Comparison of ENCODE assay signal across 10 cellular contexts in genomic region chr1:231418101-231418740, GRCh38. TPM values are rescaled to one million over a fixed set of nuclear protein-coding genes. Genes with fewer than 3 reads are reported as not detected.
DNase-seq lines count a peak whose midpoint lies in the region; ATAC-seq and TF ChIP-seq lines count a peak whose summit lies in the region.
"Had no signal": no experiment of that assay in that cellular context is flagged by ENCODE, and none has a peak within 500 bp of the region (broad histone marks: within the 10 kb centered on the region; RNA-seq: fewer than 3 reads in every experiment).

No MANE protein-coding gene starts in this region.

- no peaks in the 10 kb centered on the region for H3K27me3 Mint-ChIP-seq in naive B cell

- H3K27ac Mint-ChIP-seq in naive B cell, result peak overlapping the region in 2 of 6 donors; percentile 20 to 53

- 100% methylated on average over 4 of the region's 4 CpGs for WGBS in mammary epithelial cell (ENCODE audit: low coverage, missing lambda C conversion rate)
- 67% methylated on average over 4 of the region's 4 CpGs for WGBS in prostate gland

- TF ChIP-seq CTCF in HEK293 (tag by site-specific recombination; IDR thresholded peaks at IDR 0.05) (no peak), mammary epithelial cell (conservative IDR thresholded peaks at IDR 0.05 in 1 of 2, IDR thresholded peaks at IDR 0.05 in 1 of 2; ENCODE audit: extremely low read depth in 1 of 2, insufficient read depth in 1 of 2, low read depth in 1 of 2, low read length in 2 of 2) (no peak), prostate gland (IDR thresholded peaks at IDR 0.05) (no peak)

- no peak overlapping the region for H3K9ac ChIP-seq in mammary epithelial cell (ENCODE audit: insufficient read depth, low read length)

- TF ChIP-seq POLR2A in prostate gland (IDR thresholded peaks at IDR 0.05), result no peak

- peak overlapping the region; percentile 90 for H3K4me2 ChIP-seq in mammary epithelial cell (ENCODE audit: insufficient read depth, low read depth, low read length)

- no peaks in the 10 kb centered on the region for H3K9me3 Mint-ChIP-seq in naive B cell

- H3K36me3 Mint-ChIP-seq in naive B cell, result peaks cover 8 to 9% of the 10 kb centered on the region in 2 donors

- H3K27me3 ChIP-seq in ACC112 (ENCODE audit: insufficient read depth, low read length), result no peaks in the 10 kb centered on the region
- no peaks in the 10 kb centered on the region for H3K27me3 ChIP-seq in mammary epithelial cell (ENCODE audit: insufficient read depth, low read length)
- H3K27me3 ChIP-seq in prostate gland (replicated peaks; ENCODE audit: insufficient read depth), result no peaks in the 10 kb centered on the region

- no peaks in the 10 kb centered on the region for H4K20me1 ChIP-seq in mammary epithelial cell (ENCODE audit: insufficient read depth, low read length)

- CTCF ChIA-PET in HEK293 (lab: Yijun Ruan, JAX), result interaction anchor here (0.6 to 1.0 kb wide), 6 partner anchors 14 to 1303 kb away, joined by 3 to 5 read pairs (median 4); no protein-coding TSS in a partner anchor
- CTCF ChIA-PET in mammary epithelial cell (lab: Charles Lee; ENCODE audit: low non-redundant PET), result no interaction called here

- H3K79me2 ChIP-seq in ACC112 (ENCODE audit: control insufficient read depth, insufficient read depth, low read length, unreplicated experiment), result peaks cover 84% of the 10 kb centered on the region
- peaks cover 86% of the 10 kb centered on the region for H3K79me2 ChIP-seq in mammary epithelial cell (ENCODE audit: insufficient read depth, low read length)

- peak overlapping the region; percentile 31 to 93 (median 86) for H3K4me3 Mint-ChIP-seq in naive B cell

- dilution Hi-C loops in mammary epithelial cell (cut with HindIII; ENCODE audit: low sequenced_read_pairs), result loop anchor here (5.0 kb wide), 1 partner anchor 81 kb away; the partner anchor contains the start of genes EXOC8 and SPRTN

- no TSS peak for BruUV-seq in mammary epithelial cell (replicated peaks; lab: Mats Ljungman, UMichigan)

- in situ Hi-C loops in mammary epithelial cell (cut with MboI; ENCODE audit: low sequenced_read_pairs in 2 of 2), result loop anchor here in 1 of 2 donors (5.0 kb wide), 1 partner anchor 61 kb away; no protein-coding TSS in a partner anchor

- intact Hi-C loops in mammary epithelial cell (cut with micrococcal nuclease), result loop anchor here (5.0 kb wide), 1 partner anchor 36 kb away; no protein-coding TSS in a partner anchor
- intact Hi-C loops in prostate gland (cut with DNase I), result no loop called here

- DNase-seq in mammary epithelial cell (no peak), naive B cell (no peak), prostate gland (ENCODE audit: low spot score) (no peak), T1000 (lab: John Stamatoyannopoulos, UW) (no peak), globus pallidus (ENCODE audit: low spot score) (no peak)

- H2AFZ ChIP-seq in ACC112 (ENCODE audit: low read length, unreplicated experiment) (no peak overlapping the region), mammary epithelial cell (ENCODE audit: low read depth, low read length) (no peak overlapping the region)

- H3K4me1 Mint-ChIP-seq in naive B cell, result peaks cover 53 to 68% (median 54%) of the 10 kb centered on the region in 3 donors

- H3K27ac ChIP-seq in ACC112 (ENCODE audit: low read depth, low read length), result no peak overlapping the region
- peak overlapping the region; percentile 21; the same call in 1 of the 2 replicates for H3K27ac ChIP-seq in HEK293 (ENCODE audit: extremely low read depth, low read depth, low read length)
- no peak overlapping the region for H3K27ac ChIP-seq in mammary epithelial cell (ENCODE audit: insufficient read depth, low read depth, low read length)
- no peak overlapping the region for H3K27ac ChIP-seq in prostate gland
- H3K27ac ChIP-seq: epithelial cell of prostate, VCaP had no signal

- peaks cover 32% of the 10 kb centered on the region for H3K4me1 ChIP-seq in ACC112 (ENCODE audit: control insufficient read depth, insufficient read depth, low read length, unreplicated experiment)
- peaks cover 27% of the 10 kb centered on the region for H3K4me1 ChIP-seq in HEK293 (ENCODE audit: control insufficient read depth, insufficient read depth, low read length)
- peaks cover 25% of the 10 kb centered on the region for H3K4me1 ChIP-seq in mammary epithelial cell (ENCODE audit: insufficient read depth, low read length)
- peaks cover 5% of the 10 kb centered on the region for H3K4me1 ChIP-seq in prostate gland (replicated peaks)

- POLR2A ChIA-PET in HEK293 (lab: Yijun Ruan, JAX), result interaction anchor here (0.7 kb wide), 1 partner anchor 63 kb away, joined by 3 read pairs; no protein-coding TSS in a partner anchor

- H3K36me3 ChIP-seq in ACC112 (ENCODE audit: insufficient read depth, low read length), result no peaks in the 10 kb centered on the region
- H3K36me3 ChIP-seq in HEK293 (ENCODE audit: control insufficient read depth in 2 of 2, insufficient read depth in 1 of 2, low read length in 2 of 2), result no peaks in the 10 kb centered on the region; a peak in 1 of 3 replicates
- H3K36me3 ChIP-seq in mammary epithelial cell (ENCODE audit: insufficient read depth, low read length), result no peaks in the 10 kb centered on the region
- H3K36me3 ChIP-seq in prostate gland, result no peaks in the 10 kb centered on the region

- ATAC-seq in naive B cell (ENCODE audit: low read depth in 2 of 2) (no peak), HG03097 (IDR thresholded peaks at IDR 0.05; ENCODE audit: low FRiP score, unreplicated experiment) (no peak)

- H3K4me3 ChIP-seq in ACC112 (ENCODE audit: low read depth, low read length) (peak overlapping the region; percentile 97), HEK293 (ENCODE audit: low read depth, low read length) (peak overlapping the region; percentile 97), mammary epithelial cell (replicated peaks in 1 of 3; ENCODE audit: insufficient read depth in 1 of 3, low read depth in 2 of 3, low read length in 3 of 3) (peak overlapping the region; percentile 38 to 85 (median 84)), prostate gland (no peak overlapping the region)

- no peaks in the 10 kb centered on the region for H3K9me3 ChIP-seq in HEK293 (ENCODE audit: control insufficient read depth, insufficient read depth, low read depth, low read length)
- no peaks in the 10 kb centered on the region for H3K9me3 ChIP-seq in mammary epithelial cell (replicated peaks; ENCODE audit: insufficient read depth, low read length)
- H3K9me3 ChIP-seq in prostate gland, result no peaks in the 10 kb centered on the region

TF ChIP-seq in HEK293, 187 proteins besides CTCF, POLR2A, EP300 and RAD21 (continues in another document):
- TF ChIP-seq ZNF335 (tag by site-specific recombination; conservative IDR thresholded peaks at IDR 0.05) (no peak), ZNF121 (tag by site-specific recombination; IDR thresholded peaks at IDR 0.05) (no peak), ZNF157 (tag by site-specific recombination; IDR thresholded peaks at IDR 0.05) (no peak), ZNF350 (tag by site-specific recombination; IDR thresholded peaks at IDR 0.05) (no peak), ZSCAN16 (tag by site-specific recombination; IDR thresholded peaks at IDR 0.05) (0 out of 2 replicates have a peak, but pooled peaks have one; percentile 55), ZNF518A (tag by site-specific recombination; conservative IDR thresholded peaks at IDR 0.05; ENCODE audit: low read depth) (no peak)

RNA-seq across cellular contexts. Expression of gene EGLN1, which starts 3.9 kb away (rescaled TPM):
- total RNA-seq in mammary epithelial cell (10 to 100 TPM; 18.5 to 24.0 TPM), prostate gland (10 to 100 TPM; 32.2 to 61.5 TPM)
- polyA plus RNA-seq in mammary epithelial cell (15.8 TPM), naive B cell (ENCODE audit: low read depth in 6 of 6) (10 to 100 TPM; 16.4 to 30.6 (median 21.6) TPM)
- polyA minus RNA-seq in mammary epithelial cell, result 57.5 TPM

Comparison
In these comparisons a context has a peak if more than half of its experiments do, and no peak if none do; other contexts are left out.
1. H3K4me3 ChIP-seq: peak in ACC112 (single experiment), HEK293 (single experiment) and mammary epithelial cell (3 of 3); none in prostate gland (0 of 2).